ENCODE assay signal across 22 cellular contexts in the genomic region with DNA sequence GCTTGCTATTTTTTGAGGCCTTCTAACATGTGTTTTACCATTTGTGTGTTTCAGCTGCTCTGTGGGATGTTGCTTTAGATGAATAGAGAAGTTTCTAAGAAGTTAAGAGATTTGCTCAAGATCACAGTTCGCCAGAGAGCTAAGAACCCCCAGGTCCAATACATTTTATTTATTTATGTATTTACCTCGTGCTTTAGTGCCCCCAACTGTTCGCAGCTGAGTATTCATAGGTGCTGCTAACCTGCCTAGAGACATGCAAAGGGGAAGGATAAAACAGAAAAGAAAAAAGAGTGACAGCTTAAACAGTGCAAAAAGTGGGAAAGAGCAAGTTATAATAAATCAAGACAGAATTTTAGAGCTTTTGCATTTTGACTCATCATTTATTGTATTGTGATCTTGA. TPM values are rescaled to one million over a fixed set of nuclear protein-coding genes. Genes with fewer than 3 reads are reported as not detected.
A peak's percentile ranks its signal among the peaks of the same experiment; 100 is the strongest.
DNase-seq lines count a peak whose midpoint lies in the region; TF ChIP-seq lines count a peak whose summit lies in the region.
"Had no signal": no experiment of that assay in that cellular context is flagged by ENCODE, and none has a peak within 500 bp of the region (broad histone marks: within the 10 kb centered on the region; RNA-seq: fewer than 3 reads in every experiment).

No MANE protein-coding gene starts in this region.

- H3K4me1 ChIP-seq in Karpas-422 (ENCODE audit: low read length) (peaks cover 39% of the 10 kb centered on the region), smooth muscle cell (ENCODE audit: low read depth) (no peaks in the 10 kb centered on the region), colonic mucosa (no peaks in the 10 kb centered on the region)

- DNase-seq in NCI-H1694 treated with DMSO at 0.1 percent for 48 hours (lab: John Stamatoyannopoulos, UW) (peak; percentile 1), NCI-H1694 (lab: John Stamatoyannopoulos, UW) (no peak), Karpas-422 (peak; percentile 62), dermis blood vessel endothelial cell (peak; percentile 11), smooth muscle cell (lab: John Stamatoyannopoulos, UW; ENCODE audit: unreplicated experiment) (no peak), colonic mucosa (no peak), NCI-H2196 (lab: John Stamatoyannopoulos, UW; ENCODE audit: unreplicated experiment) (no peak), H7 (no peak)
- DNase-seq: 8988T; activated CD4-positive, alpha-beta T cell treated with anti-CD3 and anti-CD28 coated beads, Interleukin-2, amount 50 U/mL, for 48 hours; amygdala; erythroblast; GDM1; H9; kidney; lower lobe of right lung; NCI-H1436; NCI-H2171 treated with DMSO at 0.1 percent for 48 hours; NCI-H69; retina; SIG-M5; T-helper 1 cell had no signal

- peak overlapping the region; percentile 33 for H3K27ac ChIP-seq in Karpas-422 (ENCODE audit: low read length)
- peak overlapping the region; percentile 52 for H3K27ac ChIP-seq in smooth muscle cell (ENCODE audit: low read depth)
- H3K27ac ChIP-seq in colonic mucosa, result no peak overlapping the region

- WGBS in smooth muscle cell (ENCODE audit: low lambda C conversion rate), result 85% methylated on average over 3 of the region's 3 CpGs

- peaks cover 94% of the 10 kb centered on the region for H3K79me2 ChIP-seq in Karpas-422 (ENCODE audit: low read length)
- H3K79me2 ChIP-seq in smooth muscle cell (ENCODE audit: low read depth), result peaks cover 41% of the 10 kb centered on the region

- intact Hi-C loops in colonic mucosa (cut with DNase I), result no loop called here

- no peak overlapping the region for H3K4me2 ChIP-seq in Karpas-422 (ENCODE audit: low read depth, low read length, poor library complexity, severe bottlenecking)
- no peak overlapping the region for H3K4me2 ChIP-seq in smooth muscle cell

- H3K4me3 ChIP-seq in Karpas-422 (ENCODE audit: low read length) (no peak overlapping the region), smooth muscle cell (no peak overlapping the region), colonic mucosa (no peak overlapping the region), H7 (ENCODE audit: insufficient read depth, low read depth, low read length) (no peak overlapping the region)
- H3K4me3 ChIP-seq: lower lobe of right lung had no signal

- H3K36me3 ChIP-seq in Karpas-422 (ENCODE audit: insufficient read depth, low read length) (peaks cover 11% of the 10 kb centered on the region; the same call in 1 of the 2 replicates), smooth muscle cell (ENCODE audit: low read depth) (no peaks in the 10 kb centered on the region), colonic mucosa (no peaks in the 10 kb centered on the region), H7 (replicated peaks; ENCODE audit: control insufficient read depth, insufficient read depth, low read length) (no peaks in the 10 kb centered on the region)
- H3K36me3 ChIP-seq: lower lobe of right lung had no signal

- TF ChIP-seq CTCF in smooth muscle cell (IDR thresholded peaks at IDR 0.05; ENCODE audit: borderline replicate concordance, insufficient read depth, poor library complexity, severe bottlenecking) (no peak), colonic mucosa (IDR thresholded peaks at IDR 0.05) (no peak)

- H3K9ac ChIP-seq in Karpas-422 (ENCODE audit: low read length) (no peak overlapping the region), smooth muscle cell (ENCODE audit: low read depth) (no peak overlapping the region), colonic mucosa (ENCODE audit: low read depth in 2 of 2, low read length in 2 of 2) (no peak overlapping the region)

- no peaks in the 10 kb centered on the region for H4K20me1 ChIP-seq in Karpas-422 (ENCODE audit: insufficient read depth, low read depth, low read length)
- peaks cover 82% of the 10 kb centered on the region for H4K20me1 ChIP-seq in smooth muscle cell (ENCODE audit: low read depth)

- no peaks in the 10 kb centered on the region for H3K9me2 ChIP-seq in Karpas-422 (replicated peaks; ENCODE audit: insufficient read depth, low read length)

- no peaks in the 10 kb centered on the region for H3K9me3 ChIP-seq in Karpas-422 (ENCODE audit: low read length)
- H3K9me3 ChIP-seq in smooth muscle cell (replicated peaks; ENCODE audit: low read depth), result no peaks in the 10 kb centered on the region
- H3K9me3 ChIP-seq in colonic mucosa, result no peaks in the 10 kb centered on the region
- H3K9me3 ChIP-seq: lower lobe of right lung had no signal

- no peak overlapping the region for H2AFZ ChIP-seq in Karpas-422 (ENCODE audit: low read length)
- H2AFZ ChIP-seq in smooth muscle cell (ENCODE audit: low read depth), result no peak overlapping the region

- H3F3A ChIP-seq in smooth muscle cell (ENCODE audit: low read depth), result peaks cover 2% of the 10 kb centered on the region

- H3K27me3 ChIP-seq in Karpas-422 (ENCODE audit: low read length), result no peaks in the 10 kb centered on the region
- no peaks in the 10 kb centered on the region for H3K27me3 ChIP-seq in smooth muscle cell (ENCODE audit: low read depth)
- no peaks in the 10 kb centered on the region for H3K27me3 ChIP-seq in colonic mucosa
- no peaks in the 10 kb centered on the region for H3K27me3 ChIP-seq in H7 (ENCODE audit: control insufficient read depth, insufficient read depth, low read length)

RNA-seq across cellular contexts. Expression of a gene that starts 31.1 kb away (rescaled TPM):
- 52.4 and 62.6 TPM in 2 replicates for total RNA-seq in Karpas-422 (2014; rRNA removed; shearing (Covaris generic); ENCODE audit: low replicate concordance)
- total RNA-seq in dermis blood vessel endothelial cell (19.2 and 29.5 TPM in 2 replicates), smooth muscle cell (18.1 and 18.4 TPM in 2 replicates), colonic mucosa (10 to 100 TPM; 46.9 to 62.2 TPM)
- polyA plus RNA-seq in smooth muscle cell, result 28.6 and 35.3 TPM in 2 replicates
- 43.3 and 51.0 TPM in 2 replicates for total RNA-seq in H7 (2014; rRNA removed; shearing (Covaris generic))

RNA-seq across cellular contexts. Expression of a gene that starts 57.1 kb away (rescaled TPM):
- total RNA-seq in Karpas-422 (2014; rRNA removed; shearing (Covaris generic); ENCODE audit: low replicate concordance), result 4.2 and 5.5 TPM in 2 replicates
- total RNA-seq in dermis blood vessel endothelial cell (0.28 and 0.34 TPM in 2 replicates), smooth muscle cell (2.2 and 2.6 TPM in 2 replicates), colonic mucosa (1 to 10 TPM; 7.0 to 9.5 TPM)
- polyA plus RNA-seq in smooth muscle cell, result 0.33 and 2.0 TPM in 2 replicates
- total RNA-seq in H7 (2014; rRNA removed; shearing (Covaris generic)), result 20.0 and 20.7 TPM in 2 replicates

Comparison
In these comparisons a context has a peak if more than half of its experiments do, and no peak if none do; other contexts are left out.
1. DNase-seq: peak in NCI-H1694 treated with DMSO at 0.1 percent for 48 hours (single experiment), Karpas-422 (single experiment) and dermis blood vessel endothelial cell (single experiment); none in NCI-H1694 (single experiment), smooth muscle cell (single experiment), colonic mucosa (single experiment), NCI-H2196 (single experiment) and H7 (single experiment).